8 cellular contexts compared by ENCODE assay signal in the genomic region with DNA sequence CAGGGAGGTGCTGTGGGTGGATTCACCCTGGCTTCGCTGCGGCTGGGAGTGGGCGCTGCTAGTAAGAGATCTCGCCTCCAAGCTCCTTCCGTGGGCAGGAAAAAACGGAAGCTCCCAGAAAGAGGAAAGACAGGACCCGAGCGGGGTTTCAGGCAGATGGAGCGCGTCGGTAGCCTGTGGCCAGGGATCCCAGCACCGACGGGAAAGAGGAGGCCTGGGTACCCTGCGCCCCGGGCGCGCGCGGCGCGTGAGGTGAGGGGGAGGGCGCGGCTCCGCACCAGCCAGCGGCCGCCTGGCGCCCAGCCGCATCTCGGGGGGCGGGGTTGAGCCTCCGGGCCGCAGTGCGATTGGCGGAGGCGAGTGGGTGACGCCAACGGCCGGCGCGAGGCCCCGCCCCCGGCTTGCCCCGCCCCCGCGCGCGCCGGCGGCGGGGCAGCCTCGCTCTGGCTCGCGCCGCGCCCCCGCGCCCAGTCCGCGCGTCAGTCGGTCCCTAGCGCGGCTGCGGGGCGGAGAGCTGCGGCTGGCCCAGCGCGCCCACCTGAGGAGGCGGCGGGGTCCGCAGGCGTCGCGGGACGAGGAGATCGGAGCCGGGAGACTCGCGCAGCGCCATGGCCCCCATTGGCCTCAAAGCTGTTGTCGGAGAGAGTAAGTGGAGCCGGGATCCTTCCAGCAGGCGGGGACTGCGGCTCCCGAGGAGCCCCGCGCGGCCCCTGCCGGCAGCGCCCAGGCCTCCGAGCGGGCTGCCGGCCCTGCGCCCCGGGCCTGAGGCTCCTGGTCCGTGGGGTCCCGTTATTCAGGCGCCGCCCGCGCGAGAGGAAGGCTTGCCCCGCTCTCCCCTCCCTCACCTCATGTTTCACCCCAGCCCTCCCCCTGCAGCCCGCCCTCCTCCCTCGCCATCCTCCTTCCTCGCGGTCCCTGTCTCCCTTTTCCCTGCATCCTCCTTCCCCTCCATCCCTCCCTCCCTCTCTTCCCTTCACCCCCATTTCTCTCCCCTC. TPM values are rescaled to one million over a fixed set of nuclear protein-coding genes. Genes with fewer than 3 reads are reported as not detected.
A peak's percentile ranks its signal among the peaks of the same experiment; 100 is the strongest.
DNase-seq lines count a peak whose midpoint lies in the region; ATAC-seq and TF ChIP-seq lines count a peak whose summit lies in the region.

Gene STXBP1, plus strand, starts transcription at position 482 of the 995 bp plus-strand sequence. Its CDS starts 127 bp downstream, at position 609.

- peak within 1 kb of the TSS; percentile 71 for H3K4me3 ChIP-seq in ovary
- H3K4me3 ChIP-seq in thoracic aorta, result peak within 1 kb of the TSS; percentile 89

- no peak for TF ChIP-seq CTCF in glutamatergic neuron (IDR thresholded peaks at IDR 0.05; ENCODE audit: partially characterized antibody, unreplicated experiment)
- peak in 1 of 3 donors; percentile 60 for TF ChIP-seq CTCF in ovary (IDR thresholded peaks at IDR 0.05)
- peak; percentile 26 for TF ChIP-seq CTCF in thoracic aorta (IDR thresholded peaks at IDR 0.05)

- peaks cover 9% of the 10 kb centered on the region for H3K4me1 ChIP-seq in ovary (ENCODE audit: insufficient read depth)
- peaks cover 4 to 18% of the 10 kb centered on the region in 2 donors for H3K4me1 ChIP-seq in thoracic aorta (ENCODE audit: control insufficient read depth in 1 of 2, low read depth in 2 of 2)

- intact Hi-C loops in ovary (cut with DNase I), result loop anchor here in 1 of 4 donors (5.0 kb wide), 1 partner anchor 1770 kb away; no protein-coding TSS in a partner anchor

- H3K9me3 Mint-ChIP-seq in activated naive CD4-positive, alpha-beta T cell treated with anti-CD3 and anti-CD28 coated beads, Interleukin-2, amount 50 U/mL, for 72 hours, result no peaks in the 10 kb centered on the region
- peaks cover 8% of the 10 kb centered on the region for H3K9me3 Mint-ChIP-seq in glutamatergic neuron (ENCODE audit: unreplicated experiment)

- TF ChIP-seq POLR2A in ovary (IDR thresholded peaks at IDR 0.05), result peak; percentile 95

- H3K27ac Mint-ChIP-seq in activated naive CD4-positive, alpha-beta T cell treated with anti-CD3 and anti-CD28 coated beads, Interleukin-2, amount 50 U/mL, for 72 hours, result peak within 1 kb of the TSS; percentile 27 to 92
- peak within 1 kb of the TSS; percentile 93 for H3K27ac Mint-ChIP-seq in glutamatergic neuron (ENCODE audit: unreplicated experiment)

- peak within 1 kb of the TSS; percentile 84 to 96 for H3K27ac ChIP-seq in ovary
- peak within 1 kb of the TSS; percentile 27 to 58 for H3K27ac ChIP-seq in thoracic aorta

- H3K9me3 ChIP-seq in ovary (no peaks in the 10 kb centered on the region), thoracic aorta (no peaks in the 10 kb centered on the region)

- H3K27me3 Mint-ChIP-seq in glutamatergic neuron (ENCODE audit: unreplicated experiment), result peaks cover 14% of the 10 kb centered on the region

- DNase-seq in ELR (ENCODE audit: low read depth), result peak; percentile 85
- peak; percentile 82 for DNase-seq in HCEC 1CT
- DNase-seq in MV-4-11 (lab: John Stamatoyannopoulos, UW), result peak; percentile 62
- peak; percentile 73 for DNase-seq in SKM-1 treated with dmso at 0.1 percent for 144 hours (lab: John Stamatoyannopoulos, UW; ENCODE audit: unreplicated experiment)
- DNase-seq in activated naive CD4-positive, alpha-beta T cell treated with anti-CD3 and anti-CD28 coated beads, Interleukin-2, amount 50 U/mL, for 72 hours (ENCODE audit: low spot score in 2 of 2), result peak; percentile 90 to 94
- peak; percentile 94 for DNase-seq in glutamatergic neuron
- DNase-seq in ovary, result peak; percentile 90 to 96 (median 94)
- DNase-seq in thoracic aorta (ENCODE audit: low spot score), result peak; percentile 22

- H3K4me1 Mint-ChIP-seq in glutamatergic neuron (ENCODE audit: low read depth, unreplicated experiment), result peaks cover 20% of the 10 kb centered on the region

- TF ChIP-seq EP300 in ovary (IDR thresholded peaks at IDR 0.05), result no peak

- H3K36me3 ChIP-seq in ovary, result no peaks in the 10 kb centered on the region
- no peaks in the 10 kb centered on the region for H3K36me3 ChIP-seq in thoracic aorta

- H3K27me3 ChIP-seq in ovary, result no peaks in the 10 kb centered on the region
- no peaks in the 10 kb centered on the region for H3K27me3 ChIP-seq in thoracic aorta (replicated peaks; ENCODE audit: insufficient read depth)

- H3K4me3 Mint-ChIP-seq in glutamatergic neuron (ENCODE audit: unreplicated experiment), result peak within 1 kb of the TSS; percentile 96

- WGBS in ovary, 3 donors, result 0% methylated on average over 57 to 107 of the region's 107 CpGs

- ATAC-seq in activated naive CD4-positive, alpha-beta T cell treated with anti-CD3 and anti-CD28 coated beads, Interleukin-2, amount 50 U/mL, for 72 hours, result peak; percentile 85 to 88
- peak; percentile 72 for ATAC-seq in thoracic aorta (ENCODE audit: insufficient number of reproducible peaks, low FRiP score, low read depth)

- no peaks in the 10 kb centered on the region for H3K36me3 Mint-ChIP-seq in activated naive CD4-positive, alpha-beta T cell treated with anti-CD3 and anti-CD28 coated beads, Interleukin-2, amount 50 U/mL, for 72 hours
- H3K36me3 Mint-ChIP-seq in glutamatergic neuron (ENCODE audit: unreplicated experiment), result no peaks in the 10 kb centered on the region

RNA-seq across cellular contexts. Expression of gene STXBP1, which starts in this region (rescaled TPM):
- total RNA-seq in activated naive CD4-positive, alpha-beta T cell treated with anti-CD3 and anti-CD28 coated beads, Interleukin-2, amount 50 U/mL, for 72 hours, result 10 to 100 TPM; 11.4 to 28.0 TPM
- 402 TPM for total RNA-seq in glutamatergic neuron (ENCODE audit: unreplicated experiment)
- 100 to 1,000 TPM in 1 of 7 donors, 10 to 100 TPM in 6; 46.8 to 102 (median 75.7) TPM for total RNA-seq in ovary
- 10 to 100 TPM; 18.8 to 84.2 TPM for polyA plus RNA-seq in ovary
- 10 to 100 TPM; 66.2 to 87.3 TPM for total RNA-seq in thoracic aorta

Comparison
In these comparisons a context has a peak if more than half of its experiments do, and no peak if none do; other contexts are left out.
1. Peak in every context shown above with its lines: DNase-seq, ATAC-seq, H3K4me3 ChIP-seq and H3K27ac ChIP-seq.
2. DNase-seq: peak in every context shown above with its lines; median percentile 94 in glutamatergic neuron; 94 in ovary; 92 in activated naive CD4-positive, alpha-beta T cell treated with anti-CD3 and anti-CD28 coated beads, Interleukin-2, amount 50 U/mL, for 72 hours; 85 in ELR; 82 in HCEC 1CT; 73 in SKM-1 treated with dmso at 0.1 percent for 144 hours; 62 in MV-4-11; 22 in thoracic aorta.